Comparison of ENCODE assay signal across 1 cellular context in the genomic region with DNA sequence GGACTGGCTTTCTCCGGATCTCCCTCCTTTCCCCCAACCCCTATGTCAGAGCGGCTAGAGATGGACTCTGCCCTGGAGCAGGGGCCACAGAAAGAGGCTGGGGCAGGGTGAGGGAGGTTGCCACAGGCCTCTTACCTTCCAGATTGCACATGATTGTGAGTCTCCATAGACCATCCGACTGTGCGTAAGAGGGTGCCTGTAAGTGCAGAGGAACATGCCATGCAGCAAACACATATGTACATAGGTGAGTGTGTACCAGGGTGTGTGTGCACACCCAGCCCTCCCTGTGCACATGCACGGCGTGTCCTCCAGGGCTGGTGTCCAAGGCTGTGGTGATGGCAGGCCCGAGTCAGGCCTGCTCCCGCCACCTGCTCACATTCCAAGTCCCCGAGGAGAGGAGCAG.
TF ChIP-seq lines count a peak whose summit lies in the region.

No MANE protein-coding gene starts in this region.

TF ChIP-seq in HepG2, 621 proteins besides CTCF, POLR2A, EP300 and RAD21 (continued from another document and continues in another):
- TF ChIP-seq ZNF768 (CRISPR knock-in tag; IDR thresholded peaks at IDR 0.05): peak; percentile 5; the same call in 1 of the 2 replicates
- TF ChIP-seq HDAC6 (IDR thresholded peaks at IDR 0.05; ENCODE audit: low read depth, low read length): no peak
- 0 out of 2 replicates have a peak, but pooled peaks have one; percentile 21 for TF ChIP-seq TOE1 (CRISPR knock-in tag; IDR thresholded peaks at IDR 0.05)
- no peak for TF ChIP-seq IRX3 (CRISPR knock-in tag; IDR thresholded peaks at IDR 0.05; ENCODE audit: borderline replicate concordance, low read depth)
- TF ChIP-seq, protein P1, sequence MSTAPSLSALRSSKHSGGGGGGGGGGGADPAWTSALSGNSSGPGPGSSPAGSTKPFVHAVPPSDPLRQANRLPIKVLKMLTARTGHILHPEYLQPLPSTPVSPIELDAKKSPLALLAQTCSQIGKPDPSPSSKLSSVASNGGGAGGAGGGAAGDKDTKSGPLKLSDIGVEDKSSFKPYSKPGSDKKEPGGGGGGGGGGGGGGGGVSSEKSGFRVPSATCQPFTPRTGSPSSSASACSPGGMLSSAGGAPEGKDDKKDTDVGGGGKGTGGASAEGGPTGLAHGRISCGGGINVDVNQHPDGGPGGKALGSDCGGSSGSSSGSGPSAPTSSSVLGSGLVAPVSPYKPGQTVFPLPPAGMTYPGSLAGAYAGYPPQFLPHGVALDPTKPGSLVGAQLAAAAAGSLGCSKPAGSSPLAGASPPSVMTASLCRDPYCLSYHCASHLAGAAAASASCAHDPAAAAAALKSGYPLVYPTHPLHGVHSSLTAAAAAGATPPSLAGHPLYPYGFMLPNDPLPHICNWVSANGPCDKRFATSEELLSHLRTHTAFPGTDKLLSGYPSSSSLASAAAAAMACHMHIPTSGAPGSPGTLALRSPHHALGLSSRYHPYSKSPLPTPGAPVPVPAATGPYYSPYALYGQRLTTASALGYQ (CRISPR knock-in tag; IDR thresholded peaks at IDR 0.05): no peak
- TF ChIP-seq, protein P2, sequence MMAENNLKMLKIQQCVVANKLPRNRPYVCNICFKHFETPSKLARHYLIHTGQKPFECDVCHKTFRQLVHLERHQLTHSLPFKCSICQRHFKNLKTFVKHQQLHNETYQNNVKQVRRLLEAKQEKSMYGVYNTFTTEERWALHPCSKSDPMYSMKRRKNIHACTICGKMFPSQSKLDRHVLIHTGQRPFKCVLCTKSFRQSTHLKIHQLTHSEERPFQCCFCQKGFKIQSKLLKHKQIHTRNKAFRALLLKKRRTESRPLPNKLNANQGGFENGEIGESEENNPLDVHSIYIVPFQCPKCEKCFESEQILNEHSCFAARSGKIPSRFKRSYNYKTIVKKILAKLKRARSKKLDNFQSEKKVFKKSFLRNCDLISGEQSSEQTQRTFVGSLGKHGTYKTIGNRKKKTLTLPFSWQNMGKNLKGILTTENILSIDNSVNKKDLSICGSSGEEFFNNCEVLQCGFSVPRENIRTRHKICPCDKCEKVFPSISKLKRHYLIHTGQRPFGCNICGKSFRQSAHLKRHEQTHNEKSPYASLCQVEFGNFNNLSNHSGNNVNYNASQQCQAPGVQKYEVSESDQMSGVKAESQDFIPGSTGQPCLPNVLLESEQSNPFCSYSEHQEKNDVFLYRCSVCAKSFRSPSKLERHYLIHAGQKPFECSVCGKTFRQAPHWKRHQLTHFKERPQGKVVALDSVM (CRISPR knock-in tag; IDR thresholded peaks at IDR 0.05): peak; percentile 90
- peak; percentile 68 for TF ChIP-seq MED1 (CRISPR knock-in tag; IDR thresholded peaks at IDR 0.05)
- no peak for TF ChIP-seq ZNF143 (CRISPR knock-in tag; IDR thresholded peaks at IDR 0.05)
- no peak for TF ChIP-seq FOXM1 (CRISPR knock-in tag; IDR thresholded peaks at IDR 0.05)
- TF ChIP-seq, protein P3, sequence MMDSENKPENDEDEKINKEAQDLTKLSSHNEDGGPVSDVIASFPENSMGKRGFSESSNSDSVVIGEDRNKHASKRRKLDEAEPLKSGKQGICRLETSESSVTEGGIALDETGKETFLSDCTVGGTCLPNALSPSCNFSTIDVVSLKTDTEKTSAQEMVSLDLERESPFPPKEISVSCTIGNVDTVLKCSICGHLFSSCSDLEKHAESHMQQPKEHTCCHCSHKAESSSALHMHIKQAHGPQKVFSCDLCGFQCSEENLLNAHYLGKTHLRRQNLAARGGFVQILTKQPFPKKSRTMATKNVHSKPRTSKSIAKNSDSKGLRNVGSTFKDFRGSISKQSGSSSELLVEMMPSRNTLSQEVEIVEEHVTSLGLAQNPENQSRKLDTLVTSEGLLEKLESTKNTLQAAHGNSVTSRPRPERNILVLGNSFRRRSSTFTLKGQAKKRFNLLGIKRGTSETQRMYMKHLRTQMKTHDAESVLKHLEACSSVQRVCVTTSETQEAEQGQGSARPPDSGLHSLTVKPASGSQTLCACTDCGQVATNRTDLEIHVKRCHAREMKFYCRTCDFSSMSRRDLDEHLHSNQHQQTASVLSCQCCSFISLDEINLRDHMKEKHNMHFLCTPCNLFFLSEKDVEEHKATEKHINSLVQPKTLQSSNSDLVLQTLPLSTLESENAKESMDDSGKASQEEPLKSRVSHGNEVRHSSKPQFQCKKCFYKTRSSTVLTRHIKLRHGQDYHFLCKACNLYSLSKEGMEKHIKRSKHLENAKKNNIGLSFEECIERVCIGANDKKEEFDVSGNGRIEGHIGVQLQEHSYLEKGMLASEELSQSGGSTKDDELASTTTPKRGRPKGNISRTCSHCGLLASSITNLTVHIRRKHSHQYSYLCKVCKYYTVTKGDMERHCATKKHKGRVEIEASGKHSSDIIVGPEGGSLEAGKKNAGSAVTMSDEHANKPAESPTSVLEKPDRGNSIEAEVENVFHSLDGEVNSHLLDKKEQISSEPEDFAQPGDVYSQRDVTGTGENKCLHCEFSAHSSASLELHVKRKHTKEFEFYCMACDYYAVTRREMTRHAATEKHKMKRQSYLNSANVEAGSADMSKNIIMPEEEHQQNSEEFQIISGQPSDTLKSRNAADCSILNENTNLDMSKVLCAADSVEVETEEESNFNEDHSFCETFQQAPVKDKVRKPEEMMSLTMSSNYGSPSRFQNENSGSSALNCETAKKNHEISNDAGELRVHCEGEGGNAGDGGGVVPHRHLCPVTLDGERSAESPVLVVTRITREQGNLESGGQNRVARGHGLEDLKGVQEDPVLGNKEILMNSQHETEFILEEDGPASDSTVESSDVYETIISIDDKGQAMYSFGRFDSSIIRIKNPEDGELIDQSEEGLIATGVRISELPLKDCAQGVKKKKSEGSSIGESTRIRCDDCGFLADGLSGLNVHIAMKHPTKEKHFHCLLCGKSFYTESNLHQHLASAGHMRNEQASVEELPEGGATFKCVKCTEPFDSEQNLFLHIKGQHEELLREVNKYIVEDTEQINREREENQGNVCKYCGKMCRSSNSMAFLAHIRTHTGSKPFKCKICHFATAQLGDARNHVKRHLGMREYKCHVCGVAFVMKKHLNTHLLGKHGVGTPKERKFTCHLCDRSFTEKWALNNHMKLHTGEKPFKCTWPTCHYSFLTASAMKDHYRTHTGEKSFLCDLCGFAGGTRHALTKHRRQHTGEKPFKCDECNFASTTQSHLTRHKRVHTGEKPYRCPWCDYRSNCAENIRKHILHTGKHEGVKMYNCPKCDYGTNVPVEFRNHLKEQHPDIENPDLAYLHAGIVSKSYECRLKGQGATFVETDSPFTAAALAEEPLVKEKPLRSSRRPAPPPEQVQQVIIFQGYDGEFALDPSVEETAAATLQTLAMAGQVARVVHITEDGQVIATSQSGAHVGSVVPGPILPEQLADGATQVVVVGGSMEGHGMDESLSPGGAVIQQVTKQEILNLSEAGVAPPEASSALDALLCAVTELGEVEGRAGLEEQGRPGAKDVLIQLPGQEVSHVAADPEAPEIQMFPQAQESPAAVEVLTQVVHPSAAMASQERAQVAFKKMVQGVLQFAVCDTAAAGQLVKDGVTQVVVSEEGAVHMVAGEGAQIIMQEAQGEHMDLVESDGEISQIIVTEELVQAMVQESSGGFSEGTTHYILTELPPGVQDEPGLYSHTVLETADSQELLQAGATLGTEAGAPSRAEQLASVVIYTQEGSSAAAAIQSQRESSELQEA (CRISPR knock-in tag; IDR thresholded peaks at IDR 0.05; ENCODE audit: not compliant biosample characterization): no peak
- TF ChIP-seq, protein P4, sequence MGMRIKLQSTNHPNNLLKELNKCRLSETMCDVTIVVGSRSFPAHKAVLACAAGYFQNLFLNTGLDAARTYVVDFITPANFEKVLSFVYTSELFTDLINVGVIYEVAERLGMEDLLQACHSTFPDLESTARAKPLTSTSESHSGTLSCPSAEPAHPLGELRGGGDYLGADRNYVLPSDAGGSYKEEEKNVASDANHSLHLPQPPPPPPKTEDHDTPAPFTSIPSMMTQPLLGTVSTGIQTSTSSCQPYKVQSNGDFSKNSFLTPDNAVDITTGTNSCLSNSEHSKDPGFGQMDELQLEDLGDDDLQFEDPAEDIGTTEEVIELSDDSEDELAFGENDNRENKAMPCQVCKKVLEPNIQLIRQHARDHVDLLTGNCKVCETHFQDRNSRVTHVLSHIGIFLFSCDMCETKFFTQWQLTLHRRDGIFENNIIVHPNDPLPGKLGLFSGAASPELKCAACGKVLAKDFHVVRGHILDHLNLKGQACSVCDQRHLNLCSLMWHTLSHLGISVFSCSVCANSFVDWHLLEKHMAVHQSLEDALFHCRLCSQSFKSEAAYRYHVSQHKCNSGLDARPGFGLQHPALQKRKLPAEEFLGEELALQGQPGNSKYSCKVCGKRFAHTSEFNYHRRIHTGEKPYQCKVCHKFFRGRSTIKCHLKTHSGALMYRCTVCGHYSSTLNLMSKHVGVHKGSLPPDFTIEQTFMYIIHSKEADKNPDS (CRISPR knock-in tag; IDR thresholded peaks at IDR 0.05): no peak
- peak; percentile 78; the same call in 1 of the 2 replicates for TF ChIP-seq ZBTB7B (CRISPR knock-in tag; IDR thresholded peaks at IDR 0.05)
- TF ChIP-seq ZNF703 (CRISPR knock-in tag; IDR thresholded peaks at IDR 0.05; ENCODE audit: borderline replicate concordance): no peak
- TF ChIP-seq FOXK1 (CRISPR knock-in tag; IDR thresholded peaks at IDR 0.05; ENCODE audit: borderline replicate concordance, low read depth): no peak
- no peak for TF ChIP-seq HOXA7 (CRISPR knock-in tag; IDR thresholded peaks at IDR 0.05)
- peak; percentile 41; the same call in 1 of the 2 replicates for TF ChIP-seq HOXA3 (CRISPR knock-in tag; IDR thresholded peaks at IDR 0.05)
- TF ChIP-seq, protein P5, sequence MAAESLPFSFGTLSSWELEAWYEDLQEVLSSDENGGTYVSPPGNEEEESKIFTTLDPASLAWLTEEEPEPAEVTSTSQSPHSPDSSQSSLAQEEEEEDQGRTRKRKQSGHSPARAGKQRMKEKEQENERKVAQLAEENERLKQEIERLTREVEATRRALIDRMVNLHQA (CRISPR knock-in tag; IDR thresholded peaks at IDR 0.05): no peak
- no peak for TF ChIP-seq ATF7 (IDR thresholded peaks at IDR 0.05)
- TF ChIP-seq ATF7 (CRISPR knock-in tag; IDR thresholded peaks at IDR 0.05): no peak
- peak; percentile 67; the same call in 1 of the 2 replicates for TF ChIP-seq ZSCAN31 (CRISPR knock-in tag; IDR thresholded peaks at IDR 0.05; ENCODE audit: low read depth)
- TF ChIP-seq ZSCAN30 (CRISPR knock-in tag; IDR thresholded peaks at IDR 0.05): no peak
- TF ChIP-seq ZNF563 (CRISPR knock-in tag; IDR thresholded peaks at IDR 0.05): no peak
- TF ChIP-seq ZNF746 (CRISPR knock-in tag; IDR thresholded peaks at IDR 0.05): no peak
- no peak for TF ChIP-seq ZNF530 (CRISPR knock-in tag; IDR thresholded peaks at IDR 0.05; ENCODE audit: low read depth)
- TF ChIP-seq ZNF841 (CRISPR knock-in tag; IDR thresholded peaks at IDR 0.05; ENCODE audit: borderline replicate concordance): no peak
- no peak; the same call in 1 of the 2 replicates for TF ChIP-seq MZF1 (CRISPR knock-in tag; IDR thresholded peaks at IDR 0.05; ENCODE audit: borderline replicate concordance)
- no peak for TF ChIP-seq ZSCAN12 (CRISPR knock-in tag; IDR thresholded peaks at IDR 0.05)
- no peak for TF ChIP-seq ZNF382 (CRISPR knock-in tag; IDR thresholded peaks at IDR 0.05; ENCODE audit: borderline replicate concordance)
- TF ChIP-seq, protein P6, sequence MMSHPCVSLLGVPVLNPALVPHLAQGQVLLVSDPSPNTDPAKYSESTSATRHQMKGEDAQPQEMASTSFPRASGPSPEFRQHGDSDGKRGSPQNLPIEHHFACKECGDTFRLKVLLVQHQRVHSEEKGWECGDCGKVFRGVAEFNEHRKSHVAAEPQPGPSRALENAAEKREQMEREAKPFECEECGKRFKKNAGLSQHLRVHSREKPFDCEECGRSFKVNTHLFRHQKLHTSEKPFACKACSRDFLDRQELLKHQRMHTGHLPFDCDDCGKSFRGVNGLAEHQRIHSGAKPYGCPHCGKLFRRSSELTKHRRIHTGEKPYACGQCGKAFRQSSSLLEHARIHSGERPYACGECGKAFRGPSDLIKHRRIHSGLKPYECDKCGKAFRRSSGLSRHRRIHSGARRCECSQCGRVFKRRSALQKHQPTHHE (CRISPR knock-in tag; IDR thresholded peaks at IDR 0.05; ENCODE audit: borderline replicate concordance): no peak
- no peak for TF ChIP-seq KDM5A (IDR thresholded peaks at IDR 0.05; ENCODE audit: borderline replicate concordance, low read length)
- no peak for TF ChIP-seq JUND (CRISPR knock-in tag; IDR thresholded peaks at IDR 0.05)
- no peak for TF ChIP-seq SMC3 (IDR thresholded peaks at IDR 0.05; ENCODE audit: low read length)
- no peak for TF ChIP-seq RARG (CRISPR knock-in tag; IDR thresholded peaks at IDR 0.05; ENCODE audit: low read depth)
- TF ChIP-seq, protein P7, sequence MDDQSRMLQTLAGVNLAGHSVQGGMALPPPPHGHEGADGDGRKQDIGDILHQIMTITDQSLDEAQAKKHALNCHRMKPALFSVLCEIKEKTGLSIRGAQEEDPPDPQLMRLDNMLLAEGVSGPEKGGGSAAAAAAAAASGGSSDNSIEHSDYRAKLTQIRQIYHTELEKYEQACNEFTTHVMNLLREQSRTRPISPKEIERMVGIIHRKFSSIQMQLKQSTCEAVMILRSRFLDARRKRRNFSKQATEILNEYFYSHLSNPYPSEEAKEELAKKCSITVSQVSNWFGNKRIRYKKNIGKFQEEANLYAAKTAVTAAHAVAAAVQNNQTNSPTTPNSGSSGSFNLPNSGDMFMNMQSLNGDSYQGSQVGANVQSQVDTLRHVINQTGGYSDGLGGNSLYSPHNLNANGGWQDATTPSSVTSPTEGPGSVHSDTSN (CRISPR knock-in tag; IDR thresholded peaks at IDR 0.05; ENCODE audit: borderline replicate concordance): no peak
- TF ChIP-seq, protein P8, sequence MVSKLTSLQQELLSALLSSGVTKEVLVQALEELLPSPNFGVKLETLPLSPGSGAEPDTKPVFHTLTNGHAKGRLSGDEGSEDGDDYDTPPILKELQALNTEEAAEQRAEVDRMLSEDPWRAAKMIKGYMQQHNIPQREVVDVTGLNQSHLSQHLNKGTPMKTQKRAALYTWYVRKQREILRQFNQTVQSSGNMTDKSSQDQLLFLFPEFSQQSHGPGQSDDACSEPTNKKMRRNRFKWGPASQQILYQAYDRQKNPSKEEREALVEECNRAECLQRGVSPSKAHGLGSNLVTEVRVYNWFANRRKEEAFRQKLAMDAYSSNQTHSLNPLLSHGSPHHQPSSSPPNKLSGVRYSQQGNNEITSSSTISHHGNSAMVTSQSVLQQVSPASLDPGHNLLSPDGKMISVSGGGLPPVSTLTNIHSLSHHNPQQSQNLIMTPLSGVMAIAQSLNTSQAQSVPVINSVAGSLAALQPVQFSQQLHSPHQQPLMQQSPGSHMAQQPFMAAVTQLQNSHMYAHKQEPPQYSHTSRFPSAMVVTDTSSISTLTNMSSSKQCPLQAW (CRISPR knock-in tag; IDR thresholded peaks at IDR 0.05): peak; percentile 57; the same call in 1 of the 2 replicates
- TF ChIP-seq ZNF570 (CRISPR knock-in tag; IDR thresholded peaks at IDR 0.05; ENCODE audit: borderline replicate concordance): no peak
- peak; percentile 20; the same call in 1 of the 2 replicates for TF ChIP-seq THAP11 (CRISPR knock-in tag; IDR thresholded peaks at IDR 0.05)
